ENCODE assay signal across 28 cellular contexts in the genomic region with DNA sequence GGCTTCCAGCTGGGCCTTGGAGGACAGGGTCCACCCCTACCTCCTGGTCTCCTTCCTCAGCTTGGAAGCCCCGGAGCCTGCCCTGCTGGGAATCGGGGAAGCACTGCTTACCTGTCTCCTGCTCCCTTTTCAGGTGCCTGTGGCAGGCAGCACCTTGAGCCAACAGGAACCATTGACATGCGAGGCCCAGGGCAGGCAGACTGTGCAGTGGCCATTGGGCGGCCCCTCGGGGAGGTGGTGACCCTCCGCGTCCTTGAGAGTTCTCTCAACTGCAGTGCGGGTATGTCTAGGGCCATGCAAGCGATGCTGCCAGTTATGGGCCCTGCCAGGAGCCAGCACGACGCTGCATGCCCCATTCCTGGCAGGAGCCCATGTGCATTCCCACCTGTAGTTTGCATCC.
"Had no signal": no experiment of that assay in that cellular context is flagged by ENCODE, and none has a peak within 500 bp of the region (broad histone marks: within the 10 kb centered on the region; RNA-seq: fewer than 3 reads in every experiment).

No MANE protein-coding gene starts in this region.

- H3K4me3 ChIP-seq: stomach, suprapubic skin, testis, thoracic aorta, thyroid gland, tibial artery, transverse colon, upper lobe of left lung, upper lobe of right lung, uterus, vagina had no signal

- H3K27ac Mint-ChIP-seq: stimulated activated effector memory CD8-positive, alpha-beta T cell treated with anti-CD3 and anti-CD28 coated beads, Interleukin-12 subunit alpha, Interleukin-12 subunit beta, amount 100 ng/mL, for 72 hours; stimulated activated memory B cell treated with anti-CD40 and anti-IgM and Interleukin-4, amounts not matched to agents 10 μg/mL and 1 μg/mL and 100 μg/mL, for 72 hours; stimulated activated naive B cell treated with anti-CD40 and anti-IgM and Interleukin-4, amounts not matched to agents 10 μg/mL and 1 μg/mL and 100 μg/mL, for 72 hours; stimulated activated naive CD8-positive, alpha-beta T cell treated with anti-CD3 and anti-CD28 coated beads, Interleukin-15, amount 100 ng/mL, for 72 hours; stimulated activated naive CD8-positive, alpha-beta T cell treated with anti-CD3 and anti-CD28 coated beads, Interleukin-15, Interleukin-2, amounts not matched to agents 100 ng/mL and 50 ng/mL, for 24 hours; type B pancreatic cell had no signal

- H3K27me3 ChIP-seq: stomach, suprapubic skin, testis, thyroid gland, tibial artery, transverse colon, upper lobe of left lung, upper lobe of right lung, uterus, vagina had no signal

- H3K9me3 Mint-ChIP-seq: stimulated activated effector memory CD8-positive, alpha-beta T cell treated with anti-CD3 and anti-CD28 coated beads, Interleukin-12 subunit alpha, Interleukin-12 subunit beta, amount 100 ng/mL, for 72 hours; stimulated activated memory B cell treated with anti-CD40 and anti-IgM and Interleukin-4, amounts not matched to agents 10 μg/mL and 1 μg/mL and 100 μg/mL, for 72 hours; stimulated activated naive B cell treated with anti-CD40 and anti-IgM and Interleukin-4, amounts not matched to agents 10 μg/mL and 1 μg/mL and 100 μg/mL, for 72 hours; stimulated activated naive CD8-positive, alpha-beta T cell treated with anti-CD3 and anti-CD28 coated beads, Interleukin-15, amount 100 ng/mL, for 72 hours; stimulated activated naive CD8-positive, alpha-beta T cell treated with anti-CD3 and anti-CD28 coated beads, Interleukin-15, Interleukin-2, amounts not matched to agents 100 ng/mL and 50 ng/mL, for 24 hours; type B pancreatic cell had no signal

- H3K9me3 ChIP-seq: stomach, suprapubic skin, testis, thoracic aorta, thyroid gland, tibial artery, transverse colon, upper lobe of left lung, upper lobe of right lung, uterus, vagina had no signal

- FAIRE-seq: urothelium cell line had no signal

- H3K4me1 ChIP-seq: uterus had no signal

- H3K27ac ChIP-seq: stomach, suprapubic skin, testis, thoracic aorta, thyroid gland, tibial artery, transverse colon, upper lobe of left lung, upper lobe of right lung, uterus, vagina had no signal

- H3K27me3 Mint-ChIP-seq: stimulated activated naive B cell treated with anti-CD40 and anti-IgM and Interleukin-4, amounts not matched to agents 10 μg/mL and 1 μg/mL and 100 μg/mL, for 72 hours; stimulated activated naive CD8-positive, alpha-beta T cell treated with anti-CD3 and anti-CD28 coated beads, Interleukin-15, amount 100 ng/mL, for 72 hours; stimulated activated naive CD8-positive, alpha-beta T cell treated with anti-CD3 and anti-CD28 coated beads, Interleukin-15, Interleukin-2, amounts not matched to agents 100 ng/mL and 50 ng/mL, for 24 hours; type B pancreatic cell had no signal

- H3K4me3 Mint-ChIP-seq: stimulated activated effector memory CD8-positive, alpha-beta T cell treated with anti-CD3 and anti-CD28 coated beads, Interleukin-12 subunit alpha, Interleukin-12 subunit beta, amount 100 ng/mL, for 72 hours; stimulated activated memory B cell treated with anti-CD40 and anti-IgM and Interleukin-4, amounts not matched to agents 10 μg/mL and 1 μg/mL and 100 μg/mL, for 72 hours; stimulated activated naive B cell treated with anti-CD40 and anti-IgM and Interleukin-4, amounts not matched to agents 10 μg/mL and 1 μg/mL and 100 μg/mL, for 72 hours; stimulated activated naive CD8-positive, alpha-beta T cell treated with anti-CD3 and anti-CD28 coated beads, Interleukin-15, amount 100 ng/mL, for 72 hours; stimulated activated naive CD8-positive, alpha-beta T cell treated with anti-CD3 and anti-CD28 coated beads, Interleukin-15, Interleukin-2, amounts not matched to agents 100 ng/mL and 50 ng/mL, for 24 hours; type B pancreatic cell had no signal

- H3K36me3 ChIP-seq: stomach, suprapubic skin, thoracic aorta, thyroid gland, tibial artery, transverse colon, upper lobe of left lung, upper lobe of right lung, uterus, vagina had no signal

- H3K36me3 Mint-ChIP-seq: stimulated activated memory B cell treated with anti-CD40 and anti-IgM and Interleukin-4, amounts not matched to agents 10 μg/mL and 1 μg/mL and 100 μg/mL, for 72 hours; stimulated activated naive B cell treated with anti-CD40 and anti-IgM and Interleukin-4, amounts not matched to agents 10 μg/mL and 1 μg/mL and 100 μg/mL, for 72 hours; type B pancreatic cell had no signal

- DNase-seq: stimulated activated CD4-positive, alpha-beta T cell treated with anti-CD3 and anti-CD28 coated beads, Interleukin-2, amount 100 ng/mL, for 48 hours; stimulated activated CD4-positive, alpha-beta T cell treated with anti-CD3 and anti-CD28 coated beads, Interleukin-4, amount 100 ng/mL, for 1 hour; stimulated activated CD4-positive, alpha-beta T cell treated with anti-CD3 and anti-CD28 coated beads, Interleukin-4, amount 100 ng/mL, for 24 hours; stimulated activated CD4-positive, alpha-beta T cell treated with anti-CD3 and anti-CD28 coated beads, Interleukin-4, amount 100 ng/mL, for 4 hours; stimulated activated CD8-positive, alpha-beta memory T cell treated with anti-CD3 and anti-CD28 coated beads, Interleukin-4, amount 100 ng/mL, for 48 hours; stimulated activated naive B cell treated with anti-CD40 and anti-IgM and Interleukin-4, amounts not matched to agents 10 μg/mL and 1 μg/mL and 100 μg/mL, for 72 hours; stimulated activated naive CD4-positive, alpha-beta T cell; stimulated activated naive CD4-positive, alpha-beta T cell treated with Interleukin-2 at 50 U/mL for 16 hours; stimulated activated naive CD8-positive, alpha-beta T cell treated with anti-CD3 and anti-CD28 coated beads, Interleukin-15, amount 100 ng/mL, for 72 hours; stimulated activated naive CD8-positive, alpha-beta T cell treated with anti-CD3 and anti-CD28 coated beads, Interleukin-15, Interleukin-2, amounts not matched to agents 100 U/mL and 50 U/mL, for 24 hours; stomach; substantia nigra; testis; thyroid gland; tibial artery; transverse colon; trophoblast cell; upper lobe of left lung; upper lobe of right lung; uterus had no signal
